ENCODE assay signal across 16 cellular contexts in the genomic region with DNA sequence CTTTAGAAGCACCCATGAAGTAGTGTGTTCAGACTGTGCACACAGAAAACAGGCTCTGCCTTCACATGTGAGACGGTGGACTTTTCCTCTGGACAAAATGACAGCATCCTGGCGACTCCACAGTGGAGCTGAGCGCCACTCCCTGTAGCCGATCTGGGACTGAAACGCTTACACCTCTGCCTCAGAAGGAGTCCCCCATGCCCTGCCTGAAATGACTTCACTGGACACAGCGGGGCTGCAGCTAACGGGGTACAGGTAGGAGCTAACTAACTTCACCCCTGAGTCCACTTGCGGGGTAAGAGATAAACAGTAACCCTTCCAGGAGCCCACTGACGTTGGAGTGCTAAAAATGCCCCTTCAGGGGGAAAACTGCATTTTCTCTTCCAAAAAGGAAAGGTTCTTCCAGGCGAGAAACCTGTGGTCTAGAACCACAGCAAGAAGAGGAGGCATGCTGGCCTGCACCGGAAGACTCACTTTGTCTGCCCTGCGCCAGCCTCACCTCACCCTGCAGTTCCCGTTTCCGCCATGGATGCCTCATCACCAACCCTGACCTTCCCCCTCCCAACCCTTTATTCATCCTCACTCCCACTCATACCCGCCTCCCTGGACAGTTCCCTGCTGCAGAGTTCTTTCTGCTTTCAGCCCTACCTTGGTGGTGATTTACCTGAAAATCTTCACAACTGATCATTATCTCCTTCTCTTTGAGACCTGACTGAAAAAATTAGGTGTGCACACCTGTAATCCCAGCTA. TPM values are rescaled to one million over a fixed set of nuclear protein-coding genes. Genes with fewer than 3 reads are reported as not detected.
DNase-seq lines count a peak whose midpoint lies in the region; ATAC-seq and TF ChIP-seq lines count a peak whose summit lies in the region.
"Had no signal": no experiment of that assay in that cellular context is flagged by ENCODE, and none has a peak within 500 bp of the region (broad histone marks: within the 10 kb centered on the region; RNA-seq: fewer than 3 reads in every experiment).

No MANE protein-coding gene starts in this region.

- H3K9me3 Mint-ChIP-seq in effector memory CD8-positive, alpha-beta T cell = no peaks in the 10 kb centered on the region

- no peaks in the 10 kb centered on the region for H3K9me3 ChIP-seq in uterus
- H3K9me3 ChIP-seq: stomach had no signal

- H3K4me1 Mint-ChIP-seq in effector memory CD8-positive, alpha-beta T cell (ENCODE audit: low read depth in 2 of 2) = peaks cover 5 to 7% of the 10 kb centered on the region in 2 donors

- H3K4me1 ChIP-seq in uterus = peaks cover 0 to 9% of the 10 kb centered on the region in 2 donors

- no peak for TF ChIP-seq CTCF in omental fat pad (IDR thresholded peaks at IDR 0.05)
- no peak for TF ChIP-seq CTCF in uterus (IDR thresholded peaks at IDR 0.05)

- H3K27ac ChIP-seq in uterus = no peak overlapping the region
- H3K27ac ChIP-seq: stomach had no signal

- ATAC-seq in effector memory CD8-positive, alpha-beta T cell (replicated peaks) = no peak
- peak; percentile 71 for ATAC-seq in omental fat pad (ENCODE audit: low FRiP score)
- ATAC-seq in HG02870 (IDR thresholded peaks at IDR 0.05; ENCODE audit: unreplicated experiment) = no peak
- ATAC-seq: activated CD4-positive, CD25-positive, alpha-beta regulatory T cell treated with anti-CD3 and anti-CD28 coated beads, Interleukin-2, amount 50 U/mL, for 24 hours had no signal

- intact Hi-C loops in uterus (cut with DNase I; ENCODE audit: low total_unique reads) = no loop called here

- H3K4me3 Mint-ChIP-seq in effector memory CD8-positive, alpha-beta T cell = no peak overlapping the region

- DNase-seq in activated effector memory CD4-positive, alpha-beta T cell treated with anti-CD3 and anti-CD28 coated beads, Interleukin-2, amount 50 U/mL, for 16 hours = peak; percentile 58
- no peak for DNase-seq in activated effector memory CD4-positive, alpha-beta T cell treated with Interleukin-2 at 50 U/mL for 16 hours
- peak; percentile 57 for DNase-seq in NCI-H526 treated with DMSO at 0.1 percent for 48 hours (lab: John Stamatoyannopoulos, UW)
- no peak for DNase-seq in effector memory CD8-positive, alpha-beta T cell
- no peak for DNase-seq in omental fat pad (ENCODE audit: low spot score)
- no peak for DNase-seq in uterus
- no peak for DNase-seq in stimulated activated CD4-positive, alpha-beta T cell treated with anti-CD3 and anti-CD28 coated beads, Interleukin-4, amount 100 ng/mL, for 4 hours
- DNase-seq: activated naive CD4-positive, alpha-beta T cell; IMR-90; NCI-H1930; NK-92 treated with Interleukin-12 subunit alpha and Interleukin-12 subunit beta, amount 100 ng/mL, for 24 hours; retina; stimulated activated CD4-positive, alpha-beta T cell treated with anti-CD3 and anti-CD28 coated beads, Interleukin-4, amount 100 ng/mL, for 1 hour; stomach had no signal

- peaks cover 61% of the 10 kb centered on the region for H3K36me3 Mint-ChIP-seq in effector memory CD8-positive, alpha-beta T cell (ENCODE audit: insufficient read depth)

- TF ChIP-seq POLR2A in uterus (IDR thresholded peaks at IDR 0.05) = no peak

- no peaks in the 10 kb centered on the region for H3K27me3 ChIP-seq in uterus
- H3K27me3 ChIP-seq: stomach had no signal

- peak overlapping the region; percentile 70 to 80 for H3K27ac Mint-ChIP-seq in effector memory CD8-positive, alpha-beta T cell

- no peaks in the 10 kb centered on the region for H3K27me3 Mint-ChIP-seq in effector memory CD8-positive, alpha-beta T cell

- H3K36me3 ChIP-seq in uterus = no peaks in the 10 kb centered on the region

- H3K4me3 ChIP-seq in uterus = no peak overlapping the region
- H3K4me3 ChIP-seq: stomach had no signal

RNA-seq across cellular contexts. Expression of gene ENDOV, which starts 19.4 kb away (rescaled TPM):
- total RNA-seq in omental fat pad (10 to 100 TPM in 1 of 4 donors, 1 to 10 TPM in 3; 6.9 to 16.6 (median 8.1) TPM), uterus (10 to 100 TPM in 3 of 4 donors, 1 to 10 TPM in 1; 9.5 to 33.3 (median 18.5) TPM)

Comparison
In these comparisons a context has a peak if more than half of its experiments do, and no peak if none do; other contexts are left out.
1. DNase-seq: peak in activated effector memory CD4-positive, alpha-beta T cell treated with anti-CD3 and anti-CD28 coated beads, Interleukin-2, amount 50 U/mL, for 16 hours (single experiment) and NCI-H526 treated with DMSO at 0.1 percent for 48 hours (single experiment); none in activated effector memory CD4-positive, alpha-beta T cell treated with Interleukin-2 at 50 U/mL for 16 hours (single experiment), effector memory CD8-positive, alpha-beta T cell (0 of 3), omental fat pad (single experiment), uterus (0 of 2) and stimulated activated CD4-positive, alpha-beta T cell treated with anti-CD3 and anti-CD28 coated beads, Interleukin-4, amount 100 ng/mL, for 4 hours (0 of 2).